In genomic region chr9:35952526-35953191, GRCh38 we compare ENCODE assay signal across 1 cellular context.
TF ChIP-seq lines count a peak whose summit lies in the region.

No MANE protein-coding gene starts in this region.

TF ChIP-seq in K562, 482 proteins besides CTCF, POLR2A, EP300 and RAD21:
- no peak for TF ChIP-seq TBL1XR1 (IDR thresholded peaks at IDR 0.05; ENCODE audit: low read length in 2 of 2)
- TF ChIP-seq SRSF3 (IDR thresholded peaks at IDR 0.05; ENCODE audit: insufficient read depth, low read length): no peak
- TF ChIP-seq KAT8 (IDR thresholded peaks at IDR 0.05; ENCODE audit: low read depth): no peak
- no peak for TF ChIP-seq FOXO4 (CRISPR knock-in tag; IDR thresholded peaks at IDR 0.05)
- peak; percentile 81 for TF ChIP-seq ZNF512 (tag; IDR thresholded peaks at IDR 0.05)
